ENCODE assay signal across 20 cellular contexts in genomic region chr14:21602181-21602580, GRCh38. TPM values are rescaled to one million over a fixed set of nuclear protein-coding genes. Genes with fewer than 3 reads are reported as not detected.
"Had no signal": no experiment of that assay in that cellular context is flagged by ENCODE, and none has a peak within 500 bp of the region (broad histone marks: within the 10 kb centered on the region; RNA-seq: fewer than 3 reads in every experiment).

No MANE protein-coding gene starts in this region.

RNA-seq across cellular contexts. Expression of gene OR10G3, which starts 22.3 kb away (rescaled TPM):
- total RNA-seq: activated naive CD4-positive, alpha-beta T cell treated with anti-CD3 and anti-CD28 coated beads for 36 hours; activated naive CD4-positive, alpha-beta T cell treated with anti-CD3 and anti-CD28 coated beads, Interleukin-2, amount 50 U/mL, for 72 hours; activated naive CD8-positive, alpha-beta T cell treated with anti-CD3 and anti-CD28 coated beads for 36 hours; activated naive CD8-positive, alpha-beta T cell treated with anti-CD3 and anti-CD28 coated beads, Interleukin-2, amount 10 ng/mL, durations not matched to agents 7 days and 5 days; activated T-cell treated with anti-CD3 and anti-CD28 coated beads, Interleukin-2, amount 50 U/mL, for 4 hours; activated T-cell treated with anti-CD3 and anti-CD28 coated beads, Interleukin-2, amount 50 U/mL, for 72 hours; activated T-helper 1 cell treated with anti-CD3 and anti-CD28 coated beads, Interleukin-12 subunit alpha, Interleukin-12 subunit beta, Interleukin-2, Interleukin-4 antibody, amounts not matched to agents 30 ng/mL and 10 ng/mL and 1 ng/mL, durations not matched to agents 14 hours and 24 hours and 36 hours; activated T-helper 17 cell treated with anti-CD3 and anti-CD28 coated beads, Interleukin-2, amount 50 U/mL, for 72 hours; activated T-helper 2 cell treated with anti-CD3 and anti-CD28 coated beads, Interferon-gamma antibody, Interleukin-2, Interleukin-4, amounts not matched to agents 10 μg/mL and 5 μg/mL and 100 μg/mL, durations not matched to agents 14 hours and 24 hours and 36 hours; adrenal gland; aorta; ascending aorta; astrocyte; body of pancreas; breast epithelium; cardiac muscle cell; cardiac septum; cerebellum; chondrocyte had no signal
- polyA plus RNA-seq: adrenal gland, cardiac muscle cell had no signal

RNA-seq across cellular contexts. Expression of gene OR10G2, which starts 32.6 kb away (rescaled TPM):
- total RNA-seq: activated naive CD4-positive, alpha-beta T cell treated with anti-CD3 and anti-CD28 coated beads for 36 hours; activated naive CD4-positive, alpha-beta T cell treated with anti-CD3 and anti-CD28 coated beads, Interleukin-2, amount 50 U/mL, for 72 hours; activated naive CD8-positive, alpha-beta T cell treated with anti-CD3 and anti-CD28 coated beads for 36 hours; activated naive CD8-positive, alpha-beta T cell treated with anti-CD3 and anti-CD28 coated beads, Interleukin-2, amount 10 ng/mL, durations not matched to agents 7 days and 5 days; activated T-cell treated with anti-CD3 and anti-CD28 coated beads, Interleukin-2, amount 50 U/mL, for 4 hours; activated T-cell treated with anti-CD3 and anti-CD28 coated beads, Interleukin-2, amount 50 U/mL, for 72 hours; activated T-helper 1 cell treated with anti-CD3 and anti-CD28 coated beads, Interleukin-12 subunit alpha, Interleukin-12 subunit beta, Interleukin-2, Interleukin-4 antibody, amounts not matched to agents 30 ng/mL and 10 ng/mL and 1 ng/mL, durations not matched to agents 14 hours and 24 hours and 36 hours; activated T-helper 17 cell treated with anti-CD3 and anti-CD28 coated beads, Interleukin-2, amount 50 U/mL, for 72 hours; activated T-helper 2 cell treated with anti-CD3 and anti-CD28 coated beads, Interferon-gamma antibody, Interleukin-2, Interleukin-4, amounts not matched to agents 10 μg/mL and 5 μg/mL and 100 μg/mL, durations not matched to agents 14 hours and 24 hours and 36 hours; adrenal gland; aorta; ascending aorta; astrocyte; body of pancreas; breast epithelium; cardiac muscle cell; cardiac septum; cerebellum; chondrocyte had no signal
- polyA plus RNA-seq: adipose tissue, adrenal gland, aorta, cardiac muscle cell had no signal

RNA-seq across cellular contexts. Expression of gene OR4E2, which starts 51.5 kb away (rescaled TPM):
- total RNA-seq: activated naive CD4-positive, alpha-beta T cell treated with anti-CD3 and anti-CD28 coated beads for 36 hours; activated naive CD8-positive, alpha-beta T cell treated with anti-CD3 and anti-CD28 coated beads for 36 hours; activated naive CD8-positive, alpha-beta T cell treated with anti-CD3 and anti-CD28 coated beads, Interleukin-2, amount 10 ng/mL, durations not matched to agents 7 days and 5 days; activated T-cell treated with anti-CD3 and anti-CD28 coated beads, Interleukin-2, amount 50 U/mL, for 4 hours; activated T-cell treated with anti-CD3 and anti-CD28 coated beads, Interleukin-2, amount 50 U/mL, for 72 hours; activated T-helper 1 cell treated with anti-CD3 and anti-CD28 coated beads, Interleukin-12 subunit alpha, Interleukin-12 subunit beta, Interleukin-2, Interleukin-4 antibody, amounts not matched to agents 30 ng/mL and 10 ng/mL and 1 ng/mL, durations not matched to agents 14 hours and 24 hours and 36 hours; activated T-helper 17 cell treated with anti-CD3 and anti-CD28 coated beads, Interleukin-2, amount 50 U/mL, for 72 hours; activated T-helper 2 cell treated with anti-CD3 and anti-CD28 coated beads, Interferon-gamma antibody, Interleukin-2, Interleukin-4, amounts not matched to agents 10 μg/mL and 5 μg/mL and 100 μg/mL, durations not matched to agents 14 hours and 24 hours and 36 hours; adrenal gland; aorta; ascending aorta; astrocyte; body of pancreas; breast epithelium; cardiac muscle cell; cardiac septum; cerebellum; chondrocyte had no signal
- polyA plus RNA-seq: adipose tissue, adrenal gland, aorta, cardiac muscle cell had no signal
